ENCODE assay signal across 8 cellular contexts in genomic region chr10:17607603-17608332, GRCh38. TPM values are rescaled to one million over a fixed set of nuclear protein-coding genes. Genes with fewer than 3 reads are reported as not detected.
A peak's percentile ranks its signal among the peaks of the same experiment; 100 is the strongest.
DNase-seq lines count a peak whose midpoint lies in the region; ATAC-seq and TF ChIP-seq lines count a peak whose summit lies in the region.

No MANE protein-coding gene starts in this region.

- peaks cover 0 to 1% of the 10 kb centered on the region in 2 donors for H3K4me1 Mint-ChIP-seq in stimulated activated naive B cell treated with anti-CD40 and anti-IgM and Interleukin-4, amounts not matched to agents 10 μg/mL and 1 μg/mL and 100 μg/mL, for 72 hours

- no peaks in the 10 kb centered on the region for H3K27me3 ChIP-seq in BJ (ENCODE audit: control insufficient read depth, insufficient read depth, low read length)
- H3K27me3 ChIP-seq in iPS DF 6.9 (ENCODE audit: control insufficient read depth, insufficient read depth, low read length), result no peaks in the 10 kb centered on the region

- no peak overlapping the region for H3K4me3 Mint-ChIP-seq in stimulated activated naive B cell treated with anti-CD40 and anti-IgM and Interleukin-4, amounts not matched to agents 10 μg/mL and 1 μg/mL and 100 μg/mL, for 72 hours

- POLR2A ChIA-PET in BJ (lab: Charles Lee), result interaction anchor here (0.6 kb wide), 1 partner anchor 260 kb away, joined by 4 read pairs; no protein-coding TSS in a partner anchor

- peak; percentile 81 for ATAC-seq in HG02759 (IDR thresholded peaks at IDR 0.05; ENCODE audit: unreplicated experiment)
- peak; percentile 78 to 90 for ATAC-seq in stimulated activated naive B cell treated with anti-CD40 and anti-IgM and Interleukin-4, amounts not matched to agents 10 μg/mL and 1 μg/mL and 100 μg/mL, for 72 hours (replicated peaks)

- H3K4me3 ChIP-seq in BJ (ENCODE audit: low read depth, low read length), result no peak overlapping the region
- no peak overlapping the region for H3K4me3 ChIP-seq in GM12865 (ENCODE audit: low read depth, low read length)
- H3K4me3 ChIP-seq in iPS DF 6.9 (ENCODE audit: low read length), result no peak overlapping the region

- TF ChIP-seq CTCF in BJ (IDR thresholded peaks at IDR 0.05; ENCODE audit: insufficient read depth, low read depth, low read length) (peak; percentile 79), GM12865 (IDR thresholded peaks at IDR 0.05; ENCODE audit: insufficient read depth, low read depth, low read length, missing control alignments) (peak; percentile 76)

- no peak overlapping the region for H3K27ac Mint-ChIP-seq in stimulated activated naive B cell treated with anti-CD40 and anti-IgM and Interleukin-4, amounts not matched to agents 10 μg/mL and 1 μg/mL and 100 μg/mL, for 72 hours

- DNase-seq in BJ (ENCODE audit: low read depth) (no peak), GM12865 (ENCODE audit: low read depth) (peak; percentile 58), NCI-H2081 treated with DMSO at 0.1 percent for 48 hours (lab: John Stamatoyannopoulos, UW) (peak; percentile 2), astrocyte of the hippocampus (ENCODE audit: low read depth, low spot score) (peak; percentile 70), iPS DF 6.9 (ENCODE audit: low read depth, low spot score) (peak; percentile 11)
- DNase-seq in stimulated activated naive B cell treated with anti-CD40 and anti-IgM and Interleukin-4, amounts not matched to agents 10 μg/mL and 1 μg/mL and 100 μg/mL, for 72 hours, result no peak
- no peak for DNase-seq in activated naive CD4-positive, alpha-beta T cell treated with anti-CD3 and anti-CD28 coated beads, Interleukin-2, amount 50 U/mL, for 16 hours

- H3K27ac ChIP-seq in iPS DF 6.9 (ENCODE audit: low read length), result no peak overlapping the region

- CTCF ChIA-PET in BJ (lab: Yijun Ruan, JAX), result interaction anchor here (0.8 to 2.4 kb wide), 8 partner anchors 8 to 136 kb away, joined by 3 to 11 read pairs (median 3); partner anchors contain the start of gene HACD1

- H3K9me3 ChIP-seq in iPS DF 6.9 (ENCODE audit: control insufficient read depth, insufficient read depth, low read length), result no peaks in the 10 kb centered on the region

- H3K36me3 Mint-ChIP-seq in stimulated activated naive B cell treated with anti-CD40 and anti-IgM and Interleukin-4, amounts not matched to agents 10 μg/mL and 1 μg/mL and 100 μg/mL, for 72 hours, result no peaks in the 10 kb centered on the region

- peaks cover 0 to 6% of the 10 kb centered on the region in 2 donors for H3K27me3 Mint-ChIP-seq in stimulated activated naive B cell treated with anti-CD40 and anti-IgM and Interleukin-4, amounts not matched to agents 10 μg/mL and 1 μg/mL and 100 μg/mL, for 72 hours

- no peaks in the 10 kb centered on the region for H3K4me1 ChIP-seq in iPS DF 6.9 (ENCODE audit: control insufficient read depth, insufficient read depth, low read length)

- no CpG with 5 or more reads among the region's 9 CpGs for WGBS in iPS DF 6.9 (ENCODE audit: insufficient coverage, insufficient read length)

- no peaks in the 10 kb centered on the region for H3K9me3 Mint-ChIP-seq in stimulated activated naive B cell treated with anti-CD40 and anti-IgM and Interleukin-4, amounts not matched to agents 10 μg/mL and 1 μg/mL and 100 μg/mL, for 72 hours

- H3K36me3 ChIP-seq in BJ (ENCODE audit: control insufficient read depth, insufficient read depth, low read length) (no peaks in the 10 kb centered on the region), iPS DF 6.9 (ENCODE audit: control insufficient read depth, insufficient read depth, low read length) (no peaks in the 10 kb centered on the region)

RNA-seq across cellular contexts. Expression of gene HACD1, which starts 9.4 kb away (rescaled TPM):
- polyA plus RNA-seq in BJ (2011; rRNA removed), result 45.4 and 113 TPM in 2 replicates
- 21.0 and 23.2 TPM in 2 replicates for polyA minus RNA-seq in BJ (2011; rRNA and poly(A)+ RNA removed)

RNA-seq across cellular contexts. Expression of gene STAM, which starts 36.2 kb away (rescaled TPM):
- 22.0 and 27.9 TPM in 2 replicates for polyA plus RNA-seq in BJ (2011; rRNA removed)
- 18.2 and 23.6 TPM in 2 replicates for polyA minus RNA-seq in BJ (2011; rRNA and poly(A)+ RNA removed)

Comparison
In these comparisons a context has a peak if more than half of its experiments do, and no peak if none do; other contexts are left out.
1. DNase-seq: peak in GM12865 (single experiment), NCI-H2081 treated with DMSO at 0.1 percent for 48 hours (single experiment), astrocyte of the hippocampus (single experiment) and iPS DF 6.9 (single experiment); none in BJ (single experiment), stimulated activated naive B cell treated with anti-CD40 and anti-IgM and Interleukin-4, amounts not matched to agents 10 μg/mL and 1 μg/mL and 100 μg/mL, for 72 hours (single experiment) and activated naive CD4-positive, alpha-beta T cell treated with anti-CD3 and anti-CD28 coated beads, Interleukin-2, amount 50 U/mL, for 16 hours (single experiment).